In genomic region chr12:91618281-91618680, GRCh38 we compare ENCODE assay signal across 1 cellular context.
TF ChIP-seq lines count a peak whose summit lies in the region.

No MANE protein-coding gene starts in this region.

TF ChIP-seq in HepG2, 621 proteins besides CTCF, POLR2A, EP300 and RAD21 (continued from another document):
- TF ChIP-seq ZHX2 (IDR thresholded peaks at IDR 0.05; ENCODE audit: low read depth): no peak
- no peak for TF ChIP-seq ZHX2 (CRISPR knock-in tag; IDR thresholded peaks at IDR 0.05; ENCODE audit: borderline replicate concordance)
- no peak for TF ChIP-seq MXD3 (CRISPR knock-in tag; IDR thresholded peaks at IDR 0.05)
- no peak for TF ChIP-seq PLSCR1 (CRISPR knock-in tag; IDR thresholded peaks at IDR 0.05; ENCODE audit: borderline replicate concordance)
- 0 out of 2 replicates have a peak, but pooled peaks have one; percentile 38 for TF ChIP-seq CREB1 (IDR thresholded peaks at IDR 0.05)
- TF ChIP-seq CREB1 (CRISPR knock-in tag; IDR thresholded peaks at IDR 0.05): no peak
- TF ChIP-seq NFE2L2 (IDR thresholded peaks at IDR 0.05; ENCODE audit: low read length): peak; percentile 63
- no peak for TF ChIP-seq CBX2 (IDR thresholded peaks at IDR 0.05; ENCODE audit: low read depth, low read length)
- TF ChIP-seq CBX2 (CRISPR knock-in tag; IDR thresholded peaks at IDR 0.05; ENCODE audit: low read depth): no peak
- no peak for TF ChIP-seq ZNF501 (CRISPR knock-in tag; IDR thresholded peaks at IDR 0.05)
